25 cellular contexts compared by ENCODE assay signal in the genomic region with DNA sequence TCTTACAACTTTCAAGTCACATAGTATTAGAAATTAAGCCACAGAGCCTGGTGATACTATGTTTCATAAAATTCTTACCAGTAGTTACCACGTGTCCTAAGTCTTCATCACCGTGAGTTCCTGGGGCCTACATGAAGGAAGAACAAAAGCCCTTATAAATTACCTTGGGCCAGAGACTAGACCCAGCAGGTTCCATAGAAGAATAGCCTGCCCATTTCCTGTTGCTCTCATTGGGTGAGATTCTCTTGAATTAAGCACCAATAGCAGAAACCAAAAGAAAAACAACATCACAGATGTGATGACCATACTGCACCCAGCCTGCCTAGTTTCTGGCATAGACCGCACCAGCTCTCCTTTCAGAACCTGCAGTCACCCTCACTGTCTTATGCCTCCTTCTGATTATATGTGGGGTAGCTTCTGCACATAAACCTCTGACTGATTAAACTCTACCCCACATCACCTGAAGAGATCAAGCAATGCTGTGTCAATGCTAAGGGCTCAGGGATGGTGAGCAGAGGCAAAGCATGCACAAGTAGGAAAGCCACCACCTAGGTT. TPM values are rescaled to one million over a fixed set of nuclear protein-coding genes. Genes with fewer than 3 reads are reported as not detected.
DNase-seq lines count a peak whose midpoint lies in the region; ATAC-seq, FAIRE-seq and TF ChIP-seq lines count a peak whose summit lies in the region.
"Had no signal": no experiment of that assay in that cellular context is flagged by ENCODE, and none has a peak within 500 bp of the region (broad histone marks: within the 10 kb centered on the region; RNA-seq: fewer than 3 reads in every experiment).

No MANE protein-coding gene starts in this region.

- peak overlapping the region; percentile 48; the same call in 1 of the 2 replicates for H2AFZ ChIP-seq in PC-9
- no peak overlapping the region for H2AFZ ChIP-seq in smooth muscle cell (ENCODE audit: low read depth)

- 76% methylated on average over 3 of the region's 3 CpGs for WGBS in smooth muscle cell (ENCODE audit: low lambda C conversion rate)

- FAIRE-seq in bronchial epithelial cell (lab: Jason Lieb, UNC): peak; percentile 84
- FAIRE-seq: GM12891, H1 had no signal

- no peak for DNase-seq in PC-9
- peak; percentile 79 for DNase-seq in bronchial epithelial cell (ENCODE audit: low read depth)
- DNase-seq in foreskin keratinocyte: peak; percentile 54 to 78
- no peak for DNase-seq in smooth muscle cell (lab: John Stamatoyannopoulos, UW; ENCODE audit: unreplicated experiment)
- DNase-seq in dedifferentiated amniotic fluid mesenchymal stem cell (ENCODE audit: extremely low spot score): no peak
- no peak for DNase-seq in C1 segment of cervical spinal cord (lab: John Stamatoyannopoulos, UW)
- DNase-seq: CD8-positive, alpha-beta T cell; DMS79 treated with DMSO at 0.1 percent for 48 hours; GF-D8; NCI-H1092; NCI-H1417 treated with DMSO at 0.1 percent for 48 hours; NCI-H187 treated with DMSO at 0.1 percent for 48 hours; NCI-H2107; NCI-H524; NCI-H774; NK-92 treated with Interleukin-12 subunit alpha and Interleukin-12 subunit beta, amount 100 ng/mL, for 24 hours; PC-3; SHP77 had no signal

- peaks cover 39% of the 10 kb centered on the region for H3K4me1 ChIP-seq in PC-9 (replicated peaks; ENCODE audit: insufficient read depth)
- H3K4me1 ChIP-seq in foreskin keratinocyte: peaks cover 27% of the 10 kb centered on the region
- H3K4me1 ChIP-seq in smooth muscle cell (ENCODE audit: low read depth): no peaks in the 10 kb centered on the region

- H4K20me1 ChIP-seq in PC-9 (ENCODE audit: insufficient read depth) (no peaks in the 10 kb centered on the region), smooth muscle cell (ENCODE audit: low read depth) (no peaks in the 10 kb centered on the region)

- H3K4me2 ChIP-seq in PC-9 (no peak overlapping the region), smooth muscle cell (no peak overlapping the region)

- CTCF ChIA-PET in PC-9 (lab: Charles Lee): no interaction called here

- no TSS peak for BruUV-seq in PC-9 (replicated peaks; lab: Mats Ljungman, UMichigan)

- no peak overlapping the region for H3K27ac ChIP-seq in PC-9
- peak overlapping the region; percentile 52 for H3K27ac ChIP-seq in foreskin keratinocyte
- H3K27ac ChIP-seq in smooth muscle cell (ENCODE audit: low read depth): peak overlapping the region; percentile 37
- H3K27ac ChIP-seq: C4-2B, HL-60 had no signal

- no peak overlapping the region for H3K9ac ChIP-seq in smooth muscle cell (ENCODE audit: low read depth)

- no peak for TF ChIP-seq CTCF in PC-9 (conservative IDR thresholded peaks at IDR 0.05)
- no peak for TF ChIP-seq CTCF in bronchial epithelial cell (IDR thresholded peaks at IDR 0.05; ENCODE audit: insufficient read depth, low read length, severe bottlenecking)
- TF ChIP-seq CTCF in foreskin keratinocyte (conservative IDR thresholded peaks at IDR 0.05): no peak
- TF ChIP-seq CTCF in smooth muscle cell (IDR thresholded peaks at IDR 0.05; ENCODE audit: borderline replicate concordance, insufficient read depth, poor library complexity, severe bottlenecking): no peak

- POLR2A ChIA-PET in PC-9 (lab: Charles Lee; ENCODE audit: unreplicated experiment): no interaction called here

- H3F3A ChIP-seq in PC-9 (ENCODE audit: insufficient read depth, low read depth) (peaks cover 17% of the 10 kb centered on the region; the same call in 1 of the 2 replicates), smooth muscle cell (ENCODE audit: low read depth) (no peaks in the 10 kb centered on the region)

- H3K79me2 ChIP-seq in PC-9 (ENCODE audit: low read depth) (no peaks in the 10 kb centered on the region), smooth muscle cell (ENCODE audit: low read depth) (no peaks in the 10 kb centered on the region)

- H3K9me3 ChIP-seq in PC-9 (ENCODE audit: insufficient read depth, low read depth): no peaks in the 10 kb centered on the region; the same call in none of the 2 replicates
- no peaks in the 10 kb centered on the region for H3K9me3 ChIP-seq in smooth muscle cell (replicated peaks; ENCODE audit: low read depth)

- H3K27me3 ChIP-seq in PC-9 (ENCODE audit: insufficient read depth, low read depth) (no peaks in the 10 kb centered on the region), bronchial epithelial cell (ENCODE audit: control insufficient read depth, insufficient read depth, low read length) (no peaks in the 10 kb centered on the region), foreskin keratinocyte (no peaks in the 10 kb centered on the region), smooth muscle cell (ENCODE audit: low read depth) (no peaks in the 10 kb centered on the region)

- no peaks in the 10 kb centered on the region for H3K36me3 ChIP-seq in PC-9 (ENCODE audit: low read depth)
- no peaks in the 10 kb centered on the region for H3K36me3 ChIP-seq in bronchial epithelial cell (ENCODE audit: control insufficient read depth, insufficient read depth, low read length)
- H3K36me3 ChIP-seq in smooth muscle cell (ENCODE audit: low read depth): no peaks in the 10 kb centered on the region

- no peaks in the 10 kb centered on the region for H3K9me2 ChIP-seq in PC-9 (ENCODE audit: insufficient read depth)

- intact Hi-C loops in PC-9 (cut with micrococcal nuclease; ENCODE audit: unreplicated experiment): no loop called here

- H3K4me3 ChIP-seq in PC-9 (no peak overlapping the region), bronchial epithelial cell (ENCODE audit: low read depth, low read length) (no peak overlapping the region), smooth muscle cell (no peak overlapping the region)

- peak; percentile 55 for ATAC-seq in foreskin keratinocyte
- no peak for ATAC-seq in HG03045 (IDR thresholded peaks at IDR 0.05; ENCODE audit: unreplicated experiment)
- no peak for ATAC-seq in HG02852 (IDR thresholded peaks at IDR 0.05; ENCODE audit: unreplicated experiment)
- ATAC-seq: CD8-positive, alpha-beta T cell; HCT116; PC-3 had no signal

RNA-seq across cellular contexts. Expression of a gene that starts 18.0 kb away (rescaled TPM):
- total RNA-seq in PC-9 (2021) (108 and 131 TPM in 2 replicates), bronchial epithelial cell (21.3 and 182 TPM in 2 replicates), foreskin keratinocyte (157 and 207 TPM in 2 replicates), smooth muscle cell (22.0 and 26.3 TPM in 2 replicates)
- polyA plus RNA-seq in foreskin keratinocyte (394 and 436 TPM in 2 replicates), smooth muscle cell (272 and 291 TPM in 2 replicates)

Comparison
In these comparisons a context has a peak if more than half of its experiments do, and no peak if none do; other contexts are left out.
1. DNase-seq: peak in bronchial epithelial cell (single experiment) and foreskin keratinocyte (2 of 2); none in PC-9 (0 of 2), smooth muscle cell (single experiment), dedifferentiated amniotic fluid mesenchymal stem cell (single experiment) and C1 segment of cervical spinal cord (0 of 14).